20 cellular contexts compared by ENCODE assay signal in genomic region chr18:35590935-35591334, GRCh38. TPM values are rescaled to one million over a fixed set of nuclear protein-coding genes. Genes with fewer than 3 reads are reported as not detected.
DNase-seq lines count a peak whose midpoint lies in the region; ATAC-seq, FAIRE-seq and TF ChIP-seq lines count a peak whose summit lies in the region.
"Had no signal": no experiment of that assay in that cellular context is flagged by ENCODE, and none has a peak within 500 bp of the region (broad histone marks: within the 10 kb centered on the region; RNA-seq: fewer than 3 reads in every experiment).

No MANE protein-coding gene starts in this region.

- H3K27me3 ChIP-seq in IMR-90 (ENCODE audit: control insufficient read depth, insufficient read depth, low read length) (no peaks in the 10 kb centered on the region), astrocyte (ENCODE audit: insufficient read depth, low read length) (no peaks in the 10 kb centered on the region), neural progenitor cell (no peaks in the 10 kb centered on the region)

- H2BK5ac ChIP-seq in IMR-90 (ENCODE audit: low read depth, low read length, poor library complexity, severe bottlenecking): no peak overlapping the region

- H3K9ac ChIP-seq in IMR-90 (ENCODE audit: low read depth, low read length): no peak overlapping the region
- H3K9ac ChIP-seq in astrocyte (ENCODE audit: low read length): no peak overlapping the region
- no peak overlapping the region for H3K9ac ChIP-seq in neural progenitor cell

- ATAC-seq in IMR-90 (ENCODE audit: low read depth): peak; percentile 77
- no peak for ATAC-seq in HG02571 (IDR thresholded peaks at IDR 0.05; ENCODE audit: unreplicated experiment)
- ATAC-seq: PC-3, SK-N-SH treated with all-trans-retinoic acid at 6 μM for 48 hours had no signal

- H3K79me1 ChIP-seq in IMR-90 (ENCODE audit: low read depth in 1 of 2, low read length in 2 of 2): peaks cover 40 to 53% of the 10 kb centered on the region in 2 experiments

- H3K36me3 ChIP-seq in IMR-90 (ENCODE audit: control insufficient read depth, insufficient read depth, low read length): no peaks in the 10 kb centered on the region
- H3K36me3 ChIP-seq in astrocyte (ENCODE audit: insufficient read depth, low read length): no peaks in the 10 kb centered on the region
- no peaks in the 10 kb centered on the region for H3K36me3 ChIP-seq in neural progenitor cell

- no peak for FAIRE-seq in astrocyte (lab: Jason Lieb, UNC)

- peaks cover 5% of the 10 kb centered on the region for H3K9me3 Mint-ChIP-seq in astrocyte (ENCODE audit: unreplicated experiment)
- peaks cover 48% of the 10 kb centered on the region for H3K9me3 Mint-ChIP-seq in neural progenitor cell

- BruUV-seq in IMR-90 (replicated peaks; lab: Mats Ljungman, UMichigan): no TSS peak

- H3K9me3 ChIP-seq in IMR-90 (ENCODE audit: control insufficient read depth, insufficient read depth, low read length): peaks cover 3% of the 10 kb centered on the region; the same call in 1 of the 2 replicates
- peaks cover 2% of the 10 kb centered on the region for H3K9me3 ChIP-seq in astrocyte (ENCODE audit: insufficient read depth, low read depth, low read length)
- no peaks in the 10 kb centered on the region for H3K9me3 ChIP-seq in neural progenitor cell (ENCODE audit: low read depth)

- H3K79me2 ChIP-seq in astrocyte (ENCODE audit: insufficient read depth, low read length) (peaks cover 100% of the 10 kb centered on the region), neural progenitor cell (ENCODE audit: low read depth) (peaks cover 95% of the 10 kb centered on the region)

- H2BK120ac ChIP-seq in IMR-90 (ENCODE audit: low read depth, low read length): no peak overlapping the region

- 83% methylated on average over 1 of the region's 1 CpG; no CpG with 5 or more reads in 1 of the 2 experiments for WGBS in IMR-90 (ENCODE audit: extremely low coverage in 2 of 2, insufficient read length in 1 of 2), 2 experiments

- intact Hi-C loops in IMR-90 (cut with micrococcal nuclease): loop anchor here (5.0 kb wide), 1 partner anchor 91 kb away; no protein-coding TSS in a partner anchor

- POLR2A ChIA-PET in IMR-90 (lab: Charles Lee; ENCODE audit: unreplicated experiment): no interaction called here

- H3K4me1 ChIP-seq in IMR-90 (ENCODE audit: control insufficient read depth, insufficient read depth, low read length) (peaks cover 5% of the 10 kb centered on the region), astrocyte (ENCODE audit: insufficient read depth, low read length) (no peaks in the 10 kb centered on the region), neural progenitor cell (peaks cover 23% of the 10 kb centered on the region)

- H3K4me3 Mint-ChIP-seq in astrocyte (ENCODE audit: unreplicated experiment): no peak overlapping the region
- H3K4me3 Mint-ChIP-seq in neural progenitor cell: no peak overlapping the region

- H4K8ac ChIP-seq in IMR-90 (ENCODE audit: low read depth in 2 of 2, low read length in 2 of 2): no peak overlapping the region

- dilution Hi-C loops in IMR-90 (cut with HindIII; ENCODE audit: low sequenced_read_pairs, unreplicated experiment): no loop called here

- H2BK20ac ChIP-seq in IMR-90 (ENCODE audit: low read depth, low read length): no peak overlapping the region

- no peak overlapping the region for H3K14ac ChIP-seq in IMR-90 (replicated peaks; ENCODE audit: low read depth, low read length)

- no peak overlapping the region for H3K18ac ChIP-seq in IMR-90 (ENCODE audit: low read depth, low read length)

- H2BK15ac ChIP-seq in IMR-90 (ENCODE audit: low read depth, low read length): no peak overlapping the region

- DNase-seq in COLO829 (ENCODE audit: low spot score) (peak; percentile 37), IMR-90 (peak; percentile 60), astrocyte (ENCODE audit: low read depth) (no peak), neural progenitor cell (ENCODE audit: low spot score) (peak; percentile 39), NCI-H2029 (lab: John Stamatoyannopoulos, UW) (no peak), NCI-H1048 (lab: John Stamatoyannopoulos, UW) (no peak)
- DNase-seq: COR-L47, DMS 273 treated with DMSO at 0.1 percent for 48 hours, DND-41, H7, NCI-H1105, NCI-H2227 treated with DMSO at 0.1 percent for 48 hours, NCI-H510A treated with DMSO at 0.1 percent for 48 hours, NCI-H774, PC-3, RPMI8226, SHP77 treated with DMSO at 0.1 percent for 48 hours had no signal

- H3K4me3 ChIP-seq in IMR-90 (ENCODE audit: insufficient read depth, low read depth, low read length): no peak overlapping the region
- no peak overlapping the region for H3K4me3 ChIP-seq in astrocyte (ENCODE audit: insufficient read depth, low read depth, low read length)
- no peak overlapping the region for H3K4me3 ChIP-seq in neural progenitor cell

- no peak for TF ChIP-seq POLR2A in IMR-90 (IDR thresholded peaks at IDR 0.05; ENCODE audit: low read depth, low read length)

- in situ Hi-C loops in IMR-90 (cut with MboI; ENCODE audit: low sequenced_read_pairs): no loop called here

- H3K9me1 ChIP-seq in IMR-90 (ENCODE audit: insufficient read depth, low read length): peaks cover 11% of the 10 kb centered on the region

- H4K91ac ChIP-seq in IMR-90 (ENCODE audit: insufficient read depth, low read depth, low read length): no peak overlapping the region

- H3K4ac ChIP-seq in IMR-90 (ENCODE audit: low read depth, low read length): no peak overlapping the region

- no peak overlapping the region for H2AFZ ChIP-seq in IMR-90 (replicated peaks; ENCODE audit: low read length, poor library complexity)
- no peak overlapping the region for H2AFZ ChIP-seq in astrocyte (ENCODE audit: low read depth, low read length)
- H2AFZ ChIP-seq in neural progenitor cell (replicated peaks): no peak overlapping the region

- H2AK9ac ChIP-seq in IMR-90 (replicated peaks; ENCODE audit: low read depth, low read length, poor library complexity): no peak overlapping the region

- H3F3A ChIP-seq in neural progenitor cell (ENCODE audit: low read depth): no peaks in the 10 kb centered on the region

- H3K27me3 Mint-ChIP-seq in astrocyte (ENCODE audit: low read depth, unreplicated experiment) (no peaks in the 10 kb centered on the region), neural progenitor cell (ENCODE audit: insufficient read depth, low read depth) (no peaks in the 10 kb centered on the region)

- H4K20me1 ChIP-seq in IMR-90 (ENCODE audit: insufficient read depth, low read length) (peaks cover 37% of the 10 kb centered on the region), astrocyte (ENCODE audit: insufficient read depth, low read length) (peaks cover 97% of the 10 kb centered on the region), neural progenitor cell (ENCODE audit: low read depth) (peaks cover 11% of the 10 kb centered on the region)

- CTCF ChIA-PET in IMR-90 (lab: Yijun Ruan, JAX): no interaction called here

- H3K4me1 Mint-ChIP-seq in astrocyte (ENCODE audit: low read depth, unreplicated experiment) (peaks cover 2% of the 10 kb centered on the region), neural progenitor cell (no peaks in the 10 kb centered on the region)

- H3K27ac Mint-ChIP-seq in astrocyte (ENCODE audit: unreplicated experiment) (no peak overlapping the region), neural progenitor cell (no peak overlapping the region)

- TF ChIP-seq RAD21 in IMR-90 (IDR thresholded peaks at IDR 0.05; ENCODE audit: low read length): no peak

- no peak overlapping the region for H4K5ac ChIP-seq in IMR-90 (ENCODE audit: low read depth, low read length)

- H3K56ac ChIP-seq in IMR-90 (ENCODE audit: extremely low read depth, insufficient read depth, low read length): no peak overlapping the region

- no peak overlapping the region for H2AK5ac ChIP-seq in IMR-90 (ENCODE audit: low read depth, low read length)

- no peak overlapping the region for H3K4me2 ChIP-seq in IMR-90 (ENCODE audit: low read depth, low read length)
- peak overlapping the region; percentile 6 for H3K4me2 ChIP-seq in astrocyte (ENCODE audit: low read length)
- H3K4me2 ChIP-seq in neural progenitor cell: peak overlapping the region; percentile 24

- no peak overlapping the region for H3K23ac ChIP-seq in IMR-90 (ENCODE audit: low read depth, low read length)

- TF ChIP-seq CTCF in IMR-90 (conservative IDR thresholded peaks at IDR 0.05; ENCODE audit: low read depth, low read length) (no peak), astrocyte (IDR thresholded peaks at IDR 0.05; ENCODE audit: insufficient read depth, low read depth, low read length) (no peak), neural progenitor cell (IDR thresholded peaks at IDR 0.05) (no peak)

- H3K27ac ChIP-seq in IMR-90 (ENCODE audit: insufficient read depth, low read length): no peak overlapping the region
- no peak overlapping the region for H3K27ac ChIP-seq in astrocyte (ENCODE audit: low read depth, low read length)
- peak overlapping the region; percentile 41 for H3K27ac ChIP-seq in neural progenitor cell
- H3K27ac ChIP-seq: C4-2B had no signal

- H3K36me3 Mint-ChIP-seq in astrocyte (ENCODE audit: low read depth, unreplicated experiment) (peaks cover 6% of the 10 kb centered on the region), neural progenitor cell (peaks cover 42% of the 10 kb centered on the region)

TF ChIP-seq in IMR-90, 13 proteins besides CTCF, POLR2A, EP300 and RAD21 (continues in another document):
- TF ChIP-seq MAZ (IDR thresholded peaks at IDR 0.05; ENCODE audit: borderline replicate concordance, low read depth, low read length): no peak
- TF ChIP-seq NFE2L2 (IDR thresholded peaks at IDR 0.05; ENCODE audit: low read depth, low read length): no peak
- no peak for TF ChIP-seq USF2 (IDR thresholded peaks at IDR 0.05; ENCODE audit: low read depth, low read length)
- TF ChIP-seq ELK1 (IDR thresholded peaks at IDR 0.05; ENCODE audit: borderline replicate concordance, low read depth, low read length): no peak

RNA-seq across cellular contexts. Expression of gene GALNT1, which starts 9.4 kb away (rescaled TPM):
- total RNA-seq in IMR-90 (2012; rRNA removed): 43.9 and 67.5 TPM in 2 replicates
- 21.9 and 24.9 TPM in 2 replicates for polyA plus RNA-seq in IMR-90 (2012; rRNA removed)
- 2.5 and 5.3 TPM in 2 replicates for polyA plus RNA-seq in IMR-90 (2012; cell fraction: cytosol; rRNA removed)
- polyA plus RNA-seq in IMR-90 (2012; cell fraction: nucleus; rRNA removed; ENCODE audit: low replicate concordance): 0.63 and 7.9 TPM in 2 replicates
- 124 and 127 TPM in 2 replicates for total RNA-seq in astrocyte
- 72.0 and 113 TPM in 2 replicates for total RNA-seq in neural progenitor cell (ENCODE audit: low replicate concordance)

Comparison
In these comparisons a context has a peak if more than half of its experiments do, and no peak if none do; other contexts are left out.
1. DNase-seq: peak in COLO829 (single experiment), IMR-90 (single experiment) and neural progenitor cell (single experiment); none in astrocyte (single experiment), NCI-H2029 (single experiment) and NCI-H1048 (single experiment).